In genomic region chr11:1834132-1834610, GRCh38 we compare ENCODE assay signal across 11 cellular contexts. TPM values are rescaled to one million over a fixed set of nuclear protein-coding genes. Genes with fewer than 3 reads are reported as not detected.
A peak's percentile ranks its signal among the peaks of the same experiment; 100 is the strongest.
DNase-seq lines count a peak whose midpoint lies in the region; ATAC-seq and TF ChIP-seq lines count a peak whose summit lies in the region.
"Had no signal": no experiment of that assay in that cellular context is flagged by ENCODE, and none has a peak within 500 bp of the region (broad histone marks: within the 10 kb centered on the region; RNA-seq: fewer than 3 reads in every experiment).

No MANE protein-coding gene starts in this region.

- H3K4me1 ChIP-seq in esophagus (ENCODE audit: control insufficient read depth in 2 of 2, insufficient read depth in 2 of 2, low read length in 1 of 2): peaks cover 8 to 62% of the 10 kb centered on the region in 2 donors
- peaks cover 5% of the 10 kb centered on the region for H3K4me1 ChIP-seq in prostate gland (replicated peaks)
- peaks cover 0 to 48% (median 23%) of the 10 kb centered on the region in 4 donors for H3K4me1 ChIP-seq in tibial nerve

- TF ChIP-seq EP300 in tibial nerve (IDR thresholded peaks at IDR 0.05): no peak

- H3K27me3 ChIP-seq in esophagus (ENCODE audit: control insufficient read depth in 1 of 2, insufficient read depth in 2 of 2, low read length in 2 of 2) (no peaks in the 10 kb centered on the region), prostate gland (replicated peaks; ENCODE audit: insufficient read depth) (peaks cover 2% of the 10 kb centered on the region), tibial nerve (no peaks in the 10 kb centered on the region)

- TF ChIP-seq POLR2A in prostate gland (IDR thresholded peaks at IDR 0.05) (no peak), tibial nerve (IDR thresholded peaks at IDR 0.05) (no peak)

- intact Hi-C loops in prostate gland (cut with DNase I): no loop called here

- H3K4me3 ChIP-seq in esophagus (ENCODE audit: low read depth in 1 of 2, low read length in 2 of 2) (peak overlapping the region in 1 of 2 donors; percentile 57), prostate gland (no peak overlapping the region), tibial nerve (no peak overlapping the region)

- TF ChIP-seq CTCF in prostate gland (IDR thresholded peaks at IDR 0.05) (peak in 2 of 4 experiments; percentile 32 to 48), tibial nerve (IDR thresholded peaks at IDR 0.05) (no peak)

- H3K9me3 ChIP-seq in esophagus (ENCODE audit: control insufficient read depth in 2 of 2, insufficient read depth in 1 of 2, low read depth in 1 of 2, low read length in 1 of 2) (no peaks in the 10 kb centered on the region), prostate gland (no peaks in the 10 kb centered on the region), tibial nerve (no peaks in the 10 kb centered on the region)

- H3K27ac ChIP-seq in esophagus (ENCODE audit: low read depth in 2 of 2, low read length in 1 of 2) (peak overlapping the region; percentile 93 to 97), prostate gland (peak overlapping the region; percentile 51 to 74), tibial nerve (peak overlapping the region in 1 of 4 donors; percentile 57)

- peak; percentile 86 for DNase-seq in HPDE6-E6E7 (ENCODE audit: extremely low spot score)
- DNase-seq in prostate gland (ENCODE audit: low spot score): peak; percentile 89
- DNase-seq in tibial nerve (ENCODE audit: low spot score in 2 of 2): no peak
- DNase-seq: activated effector memory CD4-positive, alpha-beta T cell treated with anti-CD3 and anti-CD28 coated beads, Interleukin-2, amount 50 U/mL, for 16 hours; caudate nucleus; HFFc6; MM.1S had no signal

- H3K36me3 ChIP-seq in esophagus (ENCODE audit: control insufficient read depth in 2 of 2, insufficient read depth in 2 of 2, low read length in 1 of 2) (peaks cover 0 to 2% of the 10 kb centered on the region in 2 donors), prostate gland (no peaks in the 10 kb centered on the region), tibial nerve (no peaks in the 10 kb centered on the region)

- WGBS in esophagus, 2 donors: 44 to 53% methylated on average over 11 to 13 of the region's 13 CpGs
- 68% methylated on average over 13 of the region's 13 CpGs for WGBS in prostate gland
- 80 to 84% methylated on average over 8 to 13 of the region's 13 CpGs for WGBS in tibial nerve, 2 donors

- no peak for ATAC-seq in GM18861 (IDR thresholded peaks at IDR 0.05; ENCODE audit: unreplicated experiment)
- ATAC-seq in GM18511 (IDR thresholded peaks at IDR 0.05; ENCODE audit: unreplicated experiment): no peak

RNA-seq across cellular contexts. Expression of gene SYT8, which starts 0.6 kb away (rescaled TPM):
- 100 to 1,000 TPM in 1 of 2 donors, 10 to 100 TPM in 1; 38.9 to 360 TPM for polyA plus RNA-seq in esophagus
- 1 to 10 TPM; 1.7 to 4.1 TPM for total RNA-seq in prostate gland
- 1 to 10 TPM in 2 of 4 donors, under 1 TPM in 1, not detected in 1; 0.39 to 4.2 (median 1.0) TPM for total RNA-seq in tibial nerve
- total RNA-seq: HFFc6, NCI-H460 had no signal

RNA-seq across cellular contexts. Expression of gene TNNI2, which starts 4.6 kb away (rescaled TPM):
- polyA plus RNA-seq in esophagus: 100 to 1,000 TPM in 1 of 2 donors, 1 to 10 TPM in 1; 9.8 to 166 TPM
- total RNA-seq in prostate gland: 1 to 10 TPM in 1 of 2 donors, not detected in 1; 5.5 TPM
- not detected for total RNA-seq in tibial nerve
- total RNA-seq: HFFc6, NCI-H460 had no signal

RNA-seq across cellular contexts. Expression of gene LSP1, which starts 18.7 kb away (rescaled TPM):
- polyA plus RNA-seq in esophagus: 100 to 1,000 TPM in 1 of 2 donors, 10 to 100 TPM in 1; 23.7 to 130 TPM
- total RNA-seq in prostate gland (10 to 100 TPM in 1 of 2 donors, 1 to 10 TPM in 1; 6.7 to 11.6 TPM), tibial nerve (10 to 100 TPM; 36.9 to 69.0 (median 50.2) TPM)
- total RNA-seq: NCI-H460 had no signal

RNA-seq across cellular contexts. Expression of gene PRR33, which starts 57.5 kb away (rescaled TPM):
- under 1 TPM; 0.02 to 0.43 TPM for polyA plus RNA-seq in esophagus
- total RNA-seq in prostate gland (under 1 TPM in 1 of 2 donors, not detected in 1; 0.17 TPM), tibial nerve (not detected)
- total RNA-seq: HFFc6, NCI-H460 had no signal

Comparison
In these comparisons a context has a peak if more than half of its experiments do, and no peak if none do; other contexts are left out.
1. DNase-seq: peak in HPDE6-E6E7 (single experiment) and prostate gland (single experiment); none in tibial nerve (0 of 2).